17 cellular contexts compared by ENCODE assay signal in genomic region chr11:12359761-12360160, GRCh38.
"Had no signal": no experiment of that assay in that cellular context is flagged by ENCODE, and none has a peak within 500 bp of the region (broad histone marks: within the 10 kb centered on the region; RNA-seq: fewer than 3 reads in every experiment).

No MANE protein-coding gene starts in this region.

- H3K4me3 ChIP-seq: coronary artery, gastrocnemius medialis, heart right ventricle, lung, pancreas, stomach, thoracic aorta, upper lobe of right lung had no signal

- H3K27me3 ChIP-seq: gastrocnemius medialis, heart right ventricle, pancreas, stomach, upper lobe of right lung had no signal

- H3K4me1 ChIP-seq: upper lobe of right lung had no signal

- H3K9me3 ChIP-seq: gastrocnemius medialis, heart right ventricle, pancreas, stomach, thoracic aorta, upper lobe of right lung had no signal

- H3K27ac ChIP-seq: coronary artery, gastrocnemius medialis, heart right ventricle, stomach, thoracic aorta, upper lobe of right lung had no signal

- ATAC-seq: activated naive CD8-positive, alpha-beta T cell treated with anti-CD3 and anti-CD28 coated beads, Interleukin-2, amount 50 U/mL, for 24 hours; gastrocnemius medialis; heart right ventricle; sciatic nerve; upper lobe of right lung had no signal

- H3K36me3 ChIP-seq: gastrocnemius medialis, heart right ventricle, pancreas, stomach, upper lobe of right lung had no signal

- DNase-seq: activated CD4-positive, alpha-beta T cell treated with anti-CD3 and anti-CD28 coated beads, Interleukin-2, amount 50 U/mL, for 1 hour; activated CD8-positive, alpha-beta memory T cell treated with anti-CD3 and anti-CD28 coated beads for 24 hours; activated gamma-delta T cell treated with Interleukin-2 at 50 U/mL for 16 hours; activated naive CD8-positive, alpha-beta T cell treated with anti-CD3 and anti-CD28 coated beads, Interleukin-2, amount 50 U/mL, for 24 hours; effector memory CD4-positive, alpha-beta T cell; gastrocnemius medialis; heart right ventricle; islet precursor cell; midbrain; pancreas; stimulated activated CD4-positive, alpha-beta T cell treated with anti-CD3 and anti-CD28 coated beads, Interleukin-1b, Interleukin-23, amount 100 ng/mL, for 48 hours; stomach; upper lobe of right lung had no signal
